In the genomic region with DNA sequence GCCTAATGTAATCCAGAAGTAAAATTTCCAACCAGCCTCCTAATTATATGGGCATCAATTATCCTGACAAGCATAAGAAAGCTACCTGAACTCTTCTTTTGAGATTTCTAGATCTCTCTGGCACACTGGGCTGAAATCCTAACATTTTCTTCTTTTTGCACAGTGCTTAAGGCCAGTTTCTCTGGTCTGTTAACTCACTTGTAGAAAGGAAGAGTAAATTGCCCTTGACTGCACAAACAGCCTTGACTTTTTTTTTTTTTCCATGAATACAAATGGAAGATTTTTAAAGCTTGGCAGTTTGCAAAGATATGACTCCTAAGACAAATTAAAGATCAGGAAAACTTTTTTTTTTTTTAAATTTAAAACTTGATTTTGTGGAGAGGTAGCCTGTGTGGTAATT, we compare ENCODE assay signal across 15 cellular contexts.
A peak's percentile ranks its signal among the peaks of the same experiment; 100 is the strongest.
DNase-seq lines count a peak whose midpoint lies in the region; ATAC-seq, FAIRE-seq and TF ChIP-seq lines count a peak whose summit lies in the region.
"Had no signal": no experiment of that assay in that cellular context is flagged by ENCODE, and none has a peak within 500 bp of the region (broad histone marks: within the 10 kb centered on the region; RNA-seq: fewer than 3 reads in every experiment).

No MANE protein-coding gene starts in this region.

- intact Hi-C loops in body of pancreas (cut with DNase I) (no loop called here), pancreas (cut with DNase I) (no loop called here), transverse colon (cut with DNase I; ENCODE audit: low total_unique reads) (no loop called here)

- H3K4me1 ChIP-seq in body of pancreas (peaks cover 27% of the 10 kb centered on the region), pancreas (peaks cover 11 to 20% (median 13%) of the 10 kb centered on the region in 3 donors), transverse colon (no peaks in the 10 kb centered on the region)

- TF ChIP-seq CTCF in body of pancreas (IDR thresholded peaks at IDR 0.05): no peak
- no peak for TF ChIP-seq CTCF in pancreas (IDR thresholded peaks at IDR 0.05)
- no peak for TF ChIP-seq CTCF in transverse colon (IDR thresholded peaks at IDR 0.05)

- TF ChIP-seq EP300 in transverse colon (IDR thresholded peaks at IDR 0.05; ENCODE audit: low read depth): no peak

- H3K27me3 ChIP-seq in body of pancreas (no peaks in the 10 kb centered on the region), pancreas (no peaks in the 10 kb centered on the region), transverse colon (no peaks in the 10 kb centered on the region)

- H3K36me3 ChIP-seq in body of pancreas (replicated peaks in 1 of 2; ENCODE audit: insufficient read depth in 1 of 2, low read depth in 2 of 2) (no peaks in the 10 kb centered on the region), pancreas (no peaks in the 10 kb centered on the region), transverse colon (no peaks in the 10 kb centered on the region)

- H3K27me3 Mint-ChIP-seq in T-helper 17 cell: no peaks in the 10 kb centered on the region

- H3K4me3 ChIP-seq in body of pancreas (no peak overlapping the region), pancreas (no peak overlapping the region), transverse colon (no peak overlapping the region)
- H3K4me3 ChIP-seq: GM23248 had no signal

- H3K27ac Mint-ChIP-seq in T-helper 17 cell: no peak overlapping the region
- H3K27ac Mint-ChIP-seq: CD14-positive monocyte; CD8-positive, alpha-beta T cell had no signal

- H3K27ac ChIP-seq in body of pancreas (peak overlapping the region in 3 of 4 donors; percentile 77 to 91 (median 79)), pancreas (peak overlapping the region; percentile 60 to 87 (median 74)), transverse colon (no peak overlapping the region)
- H3K27ac ChIP-seq: GM23248, HL-60 had no signal

- H3K9me3 ChIP-seq in body of pancreas (no peaks in the 10 kb centered on the region), pancreas (no peaks in the 10 kb centered on the region), transverse colon (no peaks in the 10 kb centered on the region), T-helper 17 cell (ENCODE audit: control insufficient read depth, low read length, poor library complexity, severe bottlenecking) (no peaks in the 10 kb centered on the region)

- H3K36me3 Mint-ChIP-seq in T-helper 17 cell (ENCODE audit: low read depth): no peaks in the 10 kb centered on the region
- H3K36me3 Mint-ChIP-seq: CD14-positive monocyte; CD8-positive, alpha-beta T cell had no signal

- H3K4me3 Mint-ChIP-seq in T-helper 17 cell: no peak overlapping the region
- H3K4me3 Mint-ChIP-seq: CD14-positive monocyte; CD8-positive, alpha-beta T cell had no signal

- no peaks in the 10 kb centered on the region for H3K4me1 Mint-ChIP-seq in T-helper 17 cell
- H3K4me1 Mint-ChIP-seq: CD14-positive monocyte had no signal

- no peak for ATAC-seq in body of pancreas
- peak; percentile 32 to 65 (median 48) for ATAC-seq in pancreas
- no peak for ATAC-seq in T-helper 17 cell
- ATAC-seq: CD8-positive, alpha-beta T cell; HCT116 had no signal

- no peak for FAIRE-seq in pancreas (lab: Jason Lieb, UNC)
- FAIRE-seq: H54 had no signal

- TF ChIP-seq POLR2A in body of pancreas (IDR thresholded peaks at IDR 0.05): no peak
- TF ChIP-seq POLR2A in transverse colon (IDR thresholded peaks at IDR 0.05): no peak

- in situ Hi-C loops in transverse colon (cut with MboI; ENCODE audit: low pct_ligation_motif_present in 1 of 4, low pct_unique_long_range_greater_than_20kb in 1 of 4, low sequenced_read_pairs in 3 of 4): no loop called here

- DNase-seq in body of pancreas (no peak), kidney tubule cell (ENCODE audit: low spot score) (peak; percentile 33), pancreas (no peak), NCI-H2227 treated with DMSO at 0.1 percent for 48 hours (lab: John Stamatoyannopoulos, UW) (no peak), transverse colon (no peak), T-helper 17 cell (no peak)
- DNase-seq: CD8-positive, alpha-beta T cell; COR-L47; DMS53; GF-D8; GM23248 had no signal

Comparison
In these comparisons a context has a peak if more than half of its experiments do, and no peak if none do; other contexts are left out.
1. ATAC-seq: peak in pancreas (4 of 4); none in body of pancreas (single experiment) and T-helper 17 cell (single experiment).
2. H3K27ac ChIP-seq: peak in body of pancreas (3 of 4) and pancreas (4 of 4); none in transverse colon (0 of 4).